ENCODE assay signal across 36 cellular contexts in genomic region chr12:115880238-115880637, GRCh38.
"Had no signal": no experiment of that assay in that cellular context is flagged by ENCODE, and none has a peak within 500 bp of the region (broad histone marks: within the 10 kb centered on the region; RNA-seq: fewer than 3 reads in every experiment).

No MANE protein-coding gene starts in this region.

- H3K4me1 ChIP-seq: ascending aorta had no signal

- H3K27ac Mint-ChIP-seq: activated CD4-positive, alpha-beta memory T cell treated with anti-CD3 and anti-CD28 coated beads, Interleukin-2, amount 10 ng/mL, durations not matched to agents 7 days and 5 days; activated CD4-positive, alpha-beta T cell treated with anti-CD3 and anti-CD28 coated beads for 36 hours; activated CD4-positive, alpha-beta T cell treated with anti-CD3 and anti-CD28 coated beads, Interleukin-2, amount 10 ng/mL, durations not matched to agents 7 days and 5 days; activated CD8-positive, alpha-beta memory T cell treated with anti-CD3 and anti-CD28 coated beads, Interleukin-2, amount 10 ng/mL, durations not matched to agents 7 days and 5 days; activated CD8-positive, alpha-beta T cell treated with anti-CD3 and anti-CD28 coated beads, Interleukin-2, amount 10 ng/mL, durations not matched to agents 7 days and 5 days; activated naive CD4-positive, alpha-beta T cell treated with anti-CD3 and anti-CD28 coated beads, Interleukin-2, amount 10 ng/mL, durations not matched to agents 7 days and 5 days; activated naive CD4-positive, alpha-beta T cell treated with anti-CD3 and anti-CD28 coated beads, Interleukin-2, amount 50 U/mL, for 24 hours; activated naive CD8-positive, alpha-beta T cell; activated naive CD8-positive, alpha-beta T cell treated with anti-CD3 and anti-CD28 coated beads, Interleukin-2, amount 10 ng/mL, durations not matched to agents 7 days and 5 days; activated naive CD8-positive, alpha-beta T cell treated with anti-CD3 and anti-CD28 coated beads, Interleukin-2, amount 50 U/mL, for 24 hours; activated T-cell treated with anti-CD3 and anti-CD28 coated beads, Interleukin-2, amount 50 U/mL, for 24 hours; activated T-helper 2 cell treated with anti-CD3 and anti-CD28 coated beads, Interferon-gamma antibody, Interleukin-2, Interleukin-4, amounts not matched to agents 10 μg/mL and 5 μg/mL and 100 μg/mL, durations not matched to agents 14 hours and 24 hours and 36 hours; brain; T-helper 1 cell treated with Interleukin-12 subunit alpha and Interleukin-12 subunit beta and Interleukin-4 antibody, amounts not matched to agents 30 μg/mL and 1 μg/mL, for 36 hours; T-helper 2 cell treated with Interferon-gamma antibody and Interleukin-4, amounts not matched to agents 5 μg/mL and 100 μg/mL, for 36 hours; WTC11 had no signal

- H3K36me3 ChIP-seq: ascending aorta, WERI-Rb-1 had no signal

- H3K4me1 Mint-ChIP-seq: activated CD4-positive, alpha-beta memory T cell treated with anti-CD3 and anti-CD28 coated beads, Interleukin-2, amount 10 ng/mL, durations not matched to agents 7 days and 5 days; activated CD4-positive, alpha-beta T cell treated with anti-CD3 and anti-CD28 coated beads for 36 hours; activated CD4-positive, alpha-beta T cell treated with anti-CD3 and anti-CD28 coated beads, Interleukin-2, amount 10 ng/mL, durations not matched to agents 7 days and 5 days; activated CD8-positive, alpha-beta memory T cell treated with anti-CD3 and anti-CD28 coated beads, Interleukin-2, amount 10 ng/mL, durations not matched to agents 7 days and 5 days; activated naive CD4-positive, alpha-beta T cell treated with anti-CD3 and anti-CD28 coated beads, Interleukin-2, amount 10 ng/mL, durations not matched to agents 7 days and 5 days; activated naive CD4-positive, alpha-beta T cell treated with anti-CD3 and anti-CD28 coated beads, Interleukin-2, amount 50 U/mL, for 24 hours; activated naive CD8-positive, alpha-beta T cell treated with anti-CD3 and anti-CD28 coated beads, Interleukin-2, amount 10 ng/mL, durations not matched to agents 7 days and 5 days; activated naive CD8-positive, alpha-beta T cell treated with anti-CD3 and anti-CD28 coated beads, Interleukin-2, amount 50 U/mL, for 24 hours; brain had no signal

- H3K9me3 ChIP-seq: ascending aorta had no signal

- H3K27me3 ChIP-seq: ascending aorta had no signal

- ATAC-seq: activated CD4-positive, alpha-beta T cell treated with anti-CD3 and anti-CD28 coated beads for 36 hours; activated CD4-positive, CD25-positive, alpha-beta regulatory T cell treated with anti-CD3 and anti-CD28 coated beads, Interleukin-2, amount 50 U/mL, for 24 hours; activated CD8-positive, alpha-beta memory T cell treated with anti-CD3 and anti-CD28 coated beads, Interleukin-2, amount 10 ng/mL, durations not matched to agents 7 days and 5 days; activated CD8-positive, alpha-beta T cell treated with anti-CD3 and anti-CD28 coated beads, Interleukin-2, amount 10 ng/mL, durations not matched to agents 7 days and 5 days; activated naive CD8-positive, alpha-beta T cell treated with anti-CD3 and anti-CD28 coated beads, Interleukin-2, amount 50 U/mL, for 24 hours; WTC11 had no signal

- H3K27ac ChIP-seq: ascending aorta, WERI-Rb-1 had no signal

- H3K9me3 Mint-ChIP-seq: activated CD4-positive, alpha-beta memory T cell treated with anti-CD3 and anti-CD28 coated beads, Interleukin-2, amount 10 ng/mL, durations not matched to agents 7 days and 5 days; activated CD4-positive, alpha-beta T cell treated with anti-CD3 and anti-CD28 coated beads, Interleukin-2, amount 10 ng/mL, durations not matched to agents 7 days and 5 days; activated naive CD4-positive, alpha-beta T cell treated with anti-CD3 and anti-CD28 coated beads, Interleukin-2, amount 10 ng/mL, durations not matched to agents 7 days and 5 days; activated naive CD4-positive, alpha-beta T cell treated with anti-CD3 and anti-CD28 coated beads, Interleukin-2, amount 50 U/mL, for 24 hours; activated T-helper 2 cell treated with anti-CD3 and anti-CD28 coated beads, Interferon-gamma antibody, Interleukin-2, Interleukin-4, amounts not matched to agents 10 μg/mL and 5 μg/mL and 100 μg/mL, durations not matched to agents 14 hours and 24 hours and 36 hours; T-helper 1 cell treated with Interleukin-12 subunit alpha and Interleukin-12 subunit beta and Interleukin-4 antibody, amounts not matched to agents 30 μg/mL and 1 μg/mL, for 36 hours; T-helper 2 cell treated with Interferon-gamma antibody and Interleukin-4, amounts not matched to agents 5 μg/mL and 100 μg/mL, for 36 hours had no signal

- H3K36me3 Mint-ChIP-seq: activated CD8-positive, alpha-beta memory T cell treated with anti-CD3 and anti-CD28 coated beads, Interleukin-2, amount 10 ng/mL, durations not matched to agents 7 days and 5 days; activated naive CD4-positive, alpha-beta T cell treated with anti-CD3 and anti-CD28 coated beads, Interleukin-2, amount 10 ng/mL, durations not matched to agents 7 days and 5 days; activated naive CD4-positive, alpha-beta T cell treated with anti-CD3 and anti-CD28 coated beads, Interleukin-2, amount 50 U/mL, for 24 hours; activated naive CD8-positive, alpha-beta T cell; activated naive CD8-positive, alpha-beta T cell treated with anti-CD3 and anti-CD28 coated beads, Interleukin-2, amount 10 ng/mL, durations not matched to agents 7 days and 5 days; brain; WTC11 had no signal

- H3K4me3 ChIP-seq: ascending aorta had no signal

- H3K4me3 Mint-ChIP-seq: activated CD4-positive, alpha-beta memory T cell treated with anti-CD3 and anti-CD28 coated beads, Interleukin-2, amount 10 ng/mL, durations not matched to agents 7 days and 5 days; activated CD4-positive, alpha-beta T cell treated with anti-CD3 and anti-CD28 coated beads for 36 hours; activated CD4-positive, alpha-beta T cell treated with anti-CD3 and anti-CD28 coated beads, Interleukin-2, amount 10 ng/mL, durations not matched to agents 7 days and 5 days; activated CD8-positive, alpha-beta memory T cell treated with anti-CD3 and anti-CD28 coated beads, Interleukin-2, amount 10 ng/mL, durations not matched to agents 7 days and 5 days; activated CD8-positive, alpha-beta T cell treated with anti-CD3 and anti-CD28 coated beads, Interleukin-2, amount 10 ng/mL, durations not matched to agents 7 days and 5 days; activated naive CD4-positive, alpha-beta T cell treated with anti-CD3 and anti-CD28 coated beads, Interleukin-2, amount 10 ng/mL, durations not matched to agents 7 days and 5 days; activated naive CD4-positive, alpha-beta T cell treated with anti-CD3 and anti-CD28 coated beads, Interleukin-2, amount 50 U/mL, for 24 hours; activated naive CD8-positive, alpha-beta T cell; activated naive CD8-positive, alpha-beta T cell treated with anti-CD3 and anti-CD28 coated beads, Interleukin-2, amount 10 ng/mL, durations not matched to agents 7 days and 5 days; activated naive CD8-positive, alpha-beta T cell treated with anti-CD3 and anti-CD28 coated beads, Interleukin-2, amount 50 U/mL, for 24 hours; activated T-cell treated with anti-CD3 and anti-CD28 coated beads, Interleukin-2, amount 50 U/mL, for 24 hours; brain; T-helper 1 cell treated with Interleukin-12 subunit alpha and Interleukin-12 subunit beta and Interleukin-4 antibody, amounts not matched to agents 30 μg/mL and 1 μg/mL, for 36 hours; T-helper 2 cell treated with Interferon-gamma antibody and Interleukin-4, amounts not matched to agents 5 μg/mL and 100 μg/mL, for 36 hours; WTC11 had no signal

- DNase-seq: activated CD4-positive, alpha-beta memory T cell treated with anti-CD3 and anti-CD28 coated beads, Interleukin-2, amount 10 ng/mL, durations not matched to agents 7 days and 5 days; activated CD4-positive, alpha-beta T cell treated with anti-CD3 and anti-CD28 coated beads for 1 hour; activated CD4-positive, alpha-beta T cell treated with anti-CD3 and anti-CD28 coated beads for 36 hours; activated CD4-positive, alpha-beta T cell treated with anti-CD3 and anti-CD28 coated beads for 48 hours; activated CD4-positive, alpha-beta T cell treated with anti-CD3 and anti-CD28 coated beads, Interleukin-2, amount 10 ng/mL, durations not matched to agents 7 days and 5 days; activated CD4-positive, alpha-beta T cell treated with anti-CD3 and anti-CD28 coated beads, Interleukin-2, amount 50 U/mL, for 48 hours; activated CD4-positive, CD25-positive, alpha-beta regulatory T cell; activated CD8-positive, alpha-beta memory T cell treated with anti-CD3 and anti-CD28 coated beads for 24 hours; activated CD8-positive, alpha-beta memory T cell treated with anti-CD3 and anti-CD28 coated beads, Interleukin-2, amount 10 ng/mL, durations not matched to agents 7 days and 5 days; activated CD8-positive, alpha-beta memory T cell treated with anti-CD3 and anti-CD28 coated beads, Interleukin-2, amount 50 U/mL, for 48 hours; activated CD8-positive, alpha-beta T cell treated with anti-CD3 and anti-CD28 coated beads, Interleukin-2, amount 10 ng/mL, durations not matched to agents 7 days and 5 days; activated effector memory CD4-positive, alpha-beta T cell treated with Interleukin-2 at 50 U/mL for 16 hours; activated gamma-delta T cell; activated naive CD4-positive, alpha-beta T cell treated with anti-CD3 and anti-CD28 coated beads, Interleukin-2, amount 10 ng/mL, durations not matched to agents 7 days and 5 days; activated naive CD4-positive, alpha-beta T cell treated with Interleukin-2 at 50 U/mL for 16 hours; activated naive CD8-positive, alpha-beta T cell treated with anti-CD3 and anti-CD28 coated beads, Interleukin-2, amount 10 ng/mL, durations not matched to agents 7 days and 5 days; activated naive CD8-positive, alpha-beta T cell treated with anti-CD3 and anti-CD28 coated beads, Interleukin-2, amount 50 U/mL, for 24 hours; activated T-cell treated with anti-CD3 and anti-CD28 coated beads, Interleukin-2, amount 50 U/mL, for 24 hours; activated T-cell treated with anti-CD3 and anti-CD28 coated beads, Interleukin-2, amount 50 U/mL, for 48 hours; amygdala; anterior cingulate cortex; central memory CD4-positive, alpha-beta T cell; SW 1271; T-helper 1 cell; T-helper 2 cell; T-helper 9 cell; WERI-Rb-1 had no signal
